ENCODE assay signal across 20 cellular contexts in the genomic region with DNA sequence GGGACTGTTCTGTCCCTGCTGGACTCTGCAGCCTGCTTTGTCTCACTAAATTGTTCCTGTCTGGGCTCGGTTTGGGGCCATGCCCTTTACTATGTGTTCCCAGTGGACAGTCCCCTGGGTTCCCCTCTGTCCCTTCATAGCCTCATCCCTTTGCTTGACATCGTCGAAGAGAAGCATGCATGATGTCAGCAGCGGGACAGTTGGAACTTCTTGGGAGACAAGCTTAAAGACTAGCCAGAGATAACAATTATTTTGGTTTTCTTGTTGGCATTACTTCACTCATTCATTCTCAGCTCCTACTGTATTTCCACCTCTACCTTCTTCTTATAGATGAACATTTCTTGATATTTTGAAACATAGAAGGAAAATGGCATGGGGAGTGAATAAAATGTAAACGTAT. TPM values are rescaled to one million over a fixed set of nuclear protein-coding genes. Genes with fewer than 3 reads are reported as not detected.
A peak's percentile ranks its signal among the peaks of the same experiment; 100 is the strongest.
DNase-seq lines count a peak whose midpoint lies in the region; ATAC-seq and TF ChIP-seq lines count a peak whose summit lies in the region.
"Had no signal": no experiment of that assay in that cellular context is flagged by ENCODE, and none has a peak within 500 bp of the region (broad histone marks: within the 10 kb centered on the region; RNA-seq: fewer than 3 reads in every experiment).

No MANE protein-coding gene starts in this region.

- H3K9me3 ChIP-seq in CD4-positive, alpha-beta T cell (ENCODE audit: control insufficient read depth, low read length), result no peaks in the 10 kb centered on the region
- H3K9me3 ChIP-seq in Loucy (ENCODE audit: insufficient read depth, low read depth, low read length) (no peaks in the 10 kb centered on the region), smooth muscle cell (replicated peaks; ENCODE audit: low read depth) (no peaks in the 10 kb centered on the region)

- no peak overlapping the region for H2AFZ ChIP-seq in Loucy (ENCODE audit: low read length)
- H2AFZ ChIP-seq in smooth muscle cell (ENCODE audit: low read depth), result no peak overlapping the region

- H4K20me1 ChIP-seq in Loucy (ENCODE audit: insufficient read depth, low read length, poor library complexity, severe bottlenecking) (peaks cover 6% of the 10 kb centered on the region), smooth muscle cell (ENCODE audit: low read depth) (no peaks in the 10 kb centered on the region)

- CTCF ChIA-PET in CD4-positive, alpha-beta T cell (lab: Charles Lee), result interaction anchor here (0.6 to 0.7 kb wide), 8 partner anchors 20 to 398 kb away, joined by 3 to 4 read pairs (median 4); no protein-coding TSS in a partner anchor

- no peak overlapping the region for H3K27ac Mint-ChIP-seq in CD4-positive, alpha-beta T cell

- H3K4me1 ChIP-seq in Loucy (ENCODE audit: insufficient read depth, low read length, poor library complexity, severe bottlenecking), result peaks cover 61% of the 10 kb centered on the region
- peaks cover 4% of the 10 kb centered on the region for H3K4me1 ChIP-seq in smooth muscle cell (ENCODE audit: low read depth)

- peak overlapping the region; percentile 91 for H3K4me3 ChIP-seq in Loucy (ENCODE audit: low read length, poor library complexity, severe bottlenecking)
- H3K4me3 ChIP-seq in smooth muscle cell, result no peak overlapping the region

- peaks cover 58% of the 10 kb centered on the region for H3K4me1 Mint-ChIP-seq in CD4-positive, alpha-beta T cell (ENCODE audit: low read depth)

- no peak for ATAC-seq in CD4-positive, alpha-beta T cell (ENCODE audit: poor library complexity)
- ATAC-seq in Right ventricle myocardium superior (ENCODE audit: poor library complexity), result no peak

- DNase-seq in CD4-positive, alpha-beta T cell, result no peak
- DNase-seq in caudate nucleus (lab: John Stamatoyannopoulos, UW), result no peak
- DNase-seq in smooth muscle cell (lab: John Stamatoyannopoulos, UW; ENCODE audit: unreplicated experiment), result no peak
- no peak for DNase-seq in Right ventricle myocardium superior
- no peak for DNase-seq in foreskin melanocyte
- no peak for DNase-seq in NK-92 (lab: John Stamatoyannopoulos, UW; ENCODE audit: unreplicated experiment)
- DNase-seq: ACHN, C1 segment of cervical spinal cord, GDM1, KBM-7, NCI-H1694 treated with DMSO at 0.1 percent for 48 hours, NCI-H2107, NCI-H510A, NCI-H748 treated with DMSO at 0.1 percent for 48 hours, SIG-M5 had no signal

- H3K4me2 ChIP-seq in Loucy (ENCODE audit: low read depth, low read length, poor library complexity, severe bottlenecking), result peak overlapping the region; percentile 99
- H3K4me2 ChIP-seq in smooth muscle cell, result no peak overlapping the region

- POLR2A ChIA-PET in CD4-positive, alpha-beta T cell (lab: Charles Lee), result interaction anchor here (0.6 to 3.9 kb wide), 3 partner anchors 40 to 534 kb away, joined by 3 to 18 read pairs (median 5); no protein-coding TSS in a partner anchor

- H3K79me2 ChIP-seq in Loucy (ENCODE audit: insufficient read depth, low read length) (peaks cover 60% of the 10 kb centered on the region), smooth muscle cell (ENCODE audit: low read depth) (no peaks in the 10 kb centered on the region)

- WGBS in smooth muscle cell (ENCODE audit: low lambda C conversion rate), result 73% methylated on average over 5 of the region's 5 CpGs

- intact Hi-C loops in CD4-positive, alpha-beta T cell (cut with DNase I, micrococcal nuclease), result loop anchor here in 1 of 2 experiments (10.0 kb wide), 3 partner anchors 357 to 527 kb away; partner anchors contain the start of genes CASP2, TMEM139 and ZYX
- intact Hi-C loops in Right ventricle myocardium superior (cut with DNase I), result loop anchor here (10.0 kb wide), 2 partner anchors 147 to 357 kb away; no protein-coding TSS in a partner anchor

- H3F3A ChIP-seq in Loucy (ENCODE audit: low read depth) (0 out of 2 replicates have a peak, but pooled peaks cover 3% of the 10 kb centered on the region), smooth muscle cell (ENCODE audit: low read depth) (no peaks in the 10 kb centered on the region)

- no peaks in the 10 kb centered on the region for H3K9me2 ChIP-seq in Loucy (replicated peaks; ENCODE audit: low read depth, low read length)

- H3K4me3 Mint-ChIP-seq in CD4-positive, alpha-beta T cell, result peak overlapping the region; percentile 72

- TF ChIP-seq CTCF in CD4-positive, alpha-beta T cell (IDR thresholded peaks at IDR 0.05), result no peak
- TF ChIP-seq CTCF in Loucy (conservative IDR thresholded peaks at IDR 0.05; ENCODE audit: low read length) (no peak), smooth muscle cell (IDR thresholded peaks at IDR 0.05; ENCODE audit: borderline replicate concordance, insufficient read depth, poor library complexity, severe bottlenecking) (no peak)

- H3K9me3 Mint-ChIP-seq in CD4-positive, alpha-beta T cell, result no peaks in the 10 kb centered on the region

- H3K36me3 ChIP-seq in Loucy (ENCODE audit: insufficient read depth, low read length) (peaks cover 13% of the 10 kb centered on the region; the same call in 1 of the 2 replicates), smooth muscle cell (ENCODE audit: low read depth) (no peaks in the 10 kb centered on the region)

- H3K9ac ChIP-seq in Loucy (ENCODE audit: low read depth, low read length, poor library complexity, severe bottlenecking), result peak overlapping the region; percentile 98
- H3K9ac ChIP-seq in smooth muscle cell (ENCODE audit: low read depth), result no peak overlapping the region

- no peak overlapping the region for H3K27ac ChIP-seq in CD4-positive, alpha-beta T cell (ENCODE audit: low read depth, low read length)
- H3K27ac ChIP-seq in caudate nucleus (ENCODE audit: low read depth, low read length), result peak overlapping the region; percentile 59
- H3K27ac ChIP-seq in smooth muscle cell (ENCODE audit: low read depth), result peak overlapping the region; percentile 7

- no peaks in the 10 kb centered on the region for H3K27me3 Mint-ChIP-seq in CD4-positive, alpha-beta T cell

- H3K36me3 Mint-ChIP-seq in CD4-positive, alpha-beta T cell (ENCODE audit: low read depth), result peaks cover 24% of the 10 kb centered on the region

- no peaks in the 10 kb centered on the region for H3K27me3 ChIP-seq in CD4-positive, alpha-beta T cell (ENCODE audit: control insufficient read depth, insufficient read depth, low read length)
- H3K27me3 ChIP-seq in Loucy (ENCODE audit: insufficient read depth, low read length, poor library complexity, severe bottlenecking) (no peaks in the 10 kb centered on the region), smooth muscle cell (ENCODE audit: low read depth) (peaks cover 6% of the 10 kb centered on the region)

RNA-seq across cellular contexts. Expression of gene EPHB6, which starts 2.7 kb away (rescaled TPM):
- 10 to 100 TPM; 50.7 to 55.8 TPM for total RNA-seq in CD4-positive, alpha-beta T cell
- 4.8 and 15.9 TPM in 2 replicates for total RNA-seq in smooth muscle cell
- 12.6 and 21.1 TPM in 2 replicates for polyA plus RNA-seq in smooth muscle cell
- total RNA-seq in Right ventricle myocardium superior, result 2.6 TPM
- total RNA-seq: RPMI7951 had no signal

RNA-seq across cellular contexts. Expression of gene TRPV6, which starts 27.9 kb away (rescaled TPM):
- total RNA-seq in CD4-positive, alpha-beta T cell, result not detected
- under 0.01 TPM in 1 of 2 replicates, not detected in the other for total RNA-seq in smooth muscle cell
- polyA plus RNA-seq in smooth muscle cell, result 0.17 and 0.60 TPM in 2 replicates
- not detected for total RNA-seq in Right ventricle myocardium superior
- total RNA-seq: Daoy, H4, OCI-LY7, RPMI7951 had no signal
